In the genomic region with DNA sequence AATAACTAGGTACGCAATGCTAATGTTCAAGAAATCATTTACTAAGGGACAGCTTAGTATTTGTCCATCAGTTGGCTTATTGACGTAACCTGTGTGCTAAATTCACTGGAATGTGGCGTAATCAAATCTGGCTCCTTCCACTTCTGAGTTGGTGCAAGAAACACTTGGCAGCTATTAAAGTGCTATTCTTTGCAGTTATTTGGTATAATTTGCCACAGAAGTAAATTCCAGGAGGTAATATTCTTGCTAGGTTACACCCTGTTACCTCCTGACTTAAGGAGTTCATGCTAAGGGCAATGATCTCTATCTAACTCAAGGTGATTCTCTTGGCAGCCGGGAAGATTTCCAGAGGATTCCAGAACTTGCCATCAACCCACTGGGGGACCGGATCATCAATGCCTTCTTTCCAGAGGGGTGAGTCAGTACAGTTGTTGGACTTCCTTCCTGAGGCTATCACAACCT, we compare ENCODE assay signal across 21 cellular contexts. TPM values are rescaled to one million over a fixed set of nuclear protein-coding genes. Genes with fewer than 3 reads are reported as not detected.
DNase-seq lines count a peak whose midpoint lies in the region; ATAC-seq and TF ChIP-seq lines count a peak whose summit lies in the region.
"Had no signal": no experiment of that assay in that cellular context is flagged by ENCODE, and none has a peak within 500 bp of the region (broad histone marks: within the 10 kb centered on the region; RNA-seq: fewer than 3 reads in every experiment).

No MANE protein-coding gene starts in this region.

- no peaks in the 10 kb centered on the region for H3K9me2 ChIP-seq in hepatocyte (replicated peaks; ENCODE audit: insufficient read depth)

- H3K4me1 ChIP-seq in hepatocyte (ENCODE audit: insufficient read depth) (peaks cover 25% of the 10 kb centered on the region), parathyroid adenoma (peaks cover 6% of the 10 kb centered on the region)

- H3K9me3 ChIP-seq in hepatocyte (ENCODE audit: low read depth), result no peaks in the 10 kb centered on the region
- no peaks in the 10 kb centered on the region for H3K9me3 ChIP-seq in parathyroid adenoma (ENCODE audit: control insufficient read depth, low read length)
- H3K9me3 ChIP-seq: MG63, transverse colon had no signal

- in situ Hi-C loops in Caki2 (cut with HindIII; ENCODE audit: low pct_unique_long_range_greater_than_20kb, low sequenced_read_pairs), result no loop called here

- H3K4me3 ChIP-seq in hepatocyte (no peak overlapping the region), parathyroid adenoma (ENCODE audit: low read depth, low read length) (peak overlapping the region; percentile 17)
- H3K4me3 ChIP-seq: GM23338, MG63, transverse colon had no signal

- no peak overlapping the region for H2AFZ ChIP-seq in hepatocyte
- no peak overlapping the region for H2AFZ ChIP-seq in parathyroid adenoma
- H2AFZ ChIP-seq: GM23338 had no signal

- H3K79me2 ChIP-seq in hepatocyte (peaks cover 7% of the 10 kb centered on the region), parathyroid adenoma (no peaks in the 10 kb centered on the region)

- peak; percentile 86 for DNase-seq in Caki2 (ENCODE audit: low read depth)
- peak; percentile 45 for DNase-seq in astrocyte of the hippocampus (ENCODE audit: low read depth, low spot score)
- DNase-seq in hepatocyte (ENCODE audit: low spot score), result peak; percentile 33
- DNase-seq in activated T-cell treated with anti-CD3 and anti-CD28 coated beads, Interleukin-2, amount 50 U/mL, for 4 hours, result no peak
- DNase-seq in NCI-H1436 (lab: John Stamatoyannopoulos, UW), result no peak
- no peak for DNase-seq in AG08395 (ENCODE audit: low spot score)
- no peak for DNase-seq in activated gamma-delta T cell (lab: John Stamatoyannopoulos, UW)
- DNase-seq: activated B cell treated with CpG ODN at 0.5 μM for 24 hours, amniotic stem cell, COR-L47, hypothalamus, MG63, NCI-H82, transverse colon had no signal

- no peaks in the 10 kb centered on the region for H4K20me1 ChIP-seq in hepatocyte (ENCODE audit: insufficient read depth, poor library complexity, severe bottlenecking)

- peaks cover 14% of the 10 kb centered on the region for H3K36me3 Mint-ChIP-seq in activated T-cell treated with anti-CD3 and anti-CD28 coated beads, Interleukin-2, amount 50 U/mL, for 4 hours (ENCODE audit: insufficient read depth)

- H3K9me3 Mint-ChIP-seq in activated T-cell treated with anti-CD3 and anti-CD28 coated beads, Interleukin-2, amount 50 U/mL, for 4 hours, result no peaks in the 10 kb centered on the region
- H3K9me3 Mint-ChIP-seq: activated B cell treated with CpG ODN at 0.5 μM for 24 hours, GM23338, memory B cell, neural crest cell had no signal

- H3K27me3 ChIP-seq in hepatocyte, result no peaks in the 10 kb centered on the region
- H3K27me3 ChIP-seq in parathyroid adenoma (ENCODE audit: control insufficient read depth, insufficient read depth, low read length), result no peaks in the 10 kb centered on the region
- H3K27me3 ChIP-seq: MG63, transverse colon had no signal

- TF ChIP-seq CTCF in hepatocyte (IDR thresholded peaks at IDR 0.05; ENCODE audit: poor library complexity) (no peak), parathyroid adenoma (IDR thresholded peaks at IDR 0.05) (no peak)

- no peak for ATAC-seq in activated T-cell treated with anti-CD3 and anti-CD28 coated beads, Interleukin-2, amount 50 U/mL, for 4 hours
- ATAC-seq: GM23338 had no signal

- H3K36me3 ChIP-seq in hepatocyte (replicated peaks; ENCODE audit: insufficient read depth, low read depth) (no peaks in the 10 kb centered on the region), parathyroid adenoma (ENCODE audit: control insufficient read depth, insufficient read depth, low read length) (no peaks in the 10 kb centered on the region)

- 58% methylated on average over 5 of the region's 5 CpGs for WGBS in hepatocyte (ENCODE audit: low lambda C conversion rate, missing lambda C conversion rate)

- H3K4me3 Mint-ChIP-seq in activated T-cell treated with anti-CD3 and anti-CD28 coated beads, Interleukin-2, amount 50 U/mL, for 4 hours, result no peak overlapping the region
- H3K4me3 Mint-ChIP-seq: activated B cell treated with CpG ODN at 0.5 μM for 24 hours, GM23338, memory B cell, neural crest cell had no signal

- H3K27ac ChIP-seq in hepatocyte (peak overlapping the region; percentile 33), parathyroid adenoma (peak overlapping the region; percentile 29)

- no peak overlapping the region for H3K9ac ChIP-seq in parathyroid adenoma

- H3K4me1 Mint-ChIP-seq in activated T-cell treated with anti-CD3 and anti-CD28 coated beads, Interleukin-2, amount 50 U/mL, for 4 hours (ENCODE audit: low read depth), result no peaks in the 10 kb centered on the region
- H3K4me1 Mint-ChIP-seq: GM23338, neural crest cell had no signal

- H3K4me2 ChIP-seq in hepatocyte (peak overlapping the region; percentile 53), parathyroid adenoma (ENCODE audit: low read length) (peak overlapping the region; percentile 37)
- H3K4me2 ChIP-seq: GM23338 had no signal

- no peaks in the 10 kb centered on the region for H3K27me3 Mint-ChIP-seq in activated T-cell treated with anti-CD3 and anti-CD28 coated beads, Interleukin-2, amount 50 U/mL, for 4 hours (ENCODE audit: low read depth)
- H3K27me3 Mint-ChIP-seq: activated B cell treated with CpG ODN at 0.5 μM for 24 hours, memory B cell had no signal

RNA-seq across cellular contexts. Expression of gene CHP1, which starts 25.5 kb away (rescaled TPM):
- 160 and 201 TPM in 2 replicates for total RNA-seq in Caki2 (2014; rRNA removed; shearing (Covaris generic); ENCODE audit: low replicate concordance)
- 152 and 163 TPM in 2 replicates for total RNA-seq in hepatocyte
- polyA plus RNA-seq in hepatocyte, result 30.8 and 39.0 TPM in 2 replicates
- total RNA-seq in activated T-cell treated with anti-CD3 and anti-CD28 coated beads, Interleukin-2, amount 50 U/mL, for 4 hours, result 10 to 100 TPM; 43.2 to 53.3 (median 46.7) TPM

RNA-seq across cellular contexts. Expression of gene EXD1, which starts 26.1 kb away (rescaled TPM):
- total RNA-seq in Caki2 (2014; rRNA removed; shearing (Covaris generic); ENCODE audit: low replicate concordance), result not detected in 2 replicates
- total RNA-seq in hepatocyte, result not detected in 2 replicates
- polyA plus RNA-seq in hepatocyte, result not detected in 2 replicates
- total RNA-seq in activated T-cell treated with anti-CD3 and anti-CD28 coated beads, Interleukin-2, amount 50 U/mL, for 4 hours, result not detected
- total RNA-seq: activated B cell treated with CpG ODN at 0.5 μM for 24 hours; activated CD8-positive, alpha-beta memory T cell treated with anti-CD3 and anti-CD28 coated beads for 36 hours; neural crest cell; T-helper 1 cell treated with Interleukin-12 subunit alpha and Interleukin-12 subunit beta and Interleukin-4 antibody, amounts not matched to agents 30 ng/mL and 1 ng/mL, for 36 hours; transverse colon had no signal
- polyA plus RNA-seq: esophagus, GM23338 had no signal

Comparison
In these comparisons a context has a peak if more than half of its experiments do, and no peak if none do; other contexts are left out.
1. DNase-seq: peak in Caki2 (single experiment), astrocyte of the hippocampus (single experiment) and hepatocyte (single experiment); none in activated T-cell treated with anti-CD3 and anti-CD28 coated beads, Interleukin-2, amount 50 U/mL, for 4 hours (single experiment), NCI-H1436 (single experiment), AG08395 (single experiment) and activated gamma-delta T cell (single experiment).